1 cellular context compared by ENCODE assay signal in the genomic region with DNA sequence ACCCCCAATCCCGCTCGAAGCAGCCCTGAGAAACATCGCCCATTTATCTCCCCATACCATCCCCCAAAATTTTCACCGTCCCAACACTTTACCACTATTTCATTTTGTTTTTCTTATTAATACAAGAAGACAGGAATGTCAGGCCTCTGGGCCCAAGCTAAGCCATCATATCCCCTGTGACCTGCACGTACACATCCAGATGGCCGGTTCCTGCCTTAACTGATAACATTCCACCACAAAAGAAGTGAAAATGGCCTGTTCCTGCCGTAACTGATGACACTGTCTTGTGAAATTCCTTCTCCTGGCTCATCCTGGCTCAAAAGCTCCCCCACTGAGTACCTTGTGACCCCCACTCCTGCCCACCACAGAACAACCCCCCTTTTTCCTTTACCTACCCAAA.
A peak's percentile ranks its signal among the peaks of the same experiment; 100 is the strongest.
TF ChIP-seq lines count a peak whose summit lies in the region.
"Not testable (repeated sequence)": the region's sequence is repeated elsewhere in the genome, so short reads cannot be mapped to it uniquely, and the experiment has no call there.

No MANE protein-coding gene starts in this region.

TF ChIP-seq in K562, 482 proteins besides CTCF, POLR2A, EP300 and RAD21 (continued from another document):
- TF ChIP-seq ZNF212 (CRISPR knock-in tag; IDR thresholded peaks at IDR 0.05) (peak; percentile 58; the same call in 1 of the 2 replicates), CBFA2T3 (IDR thresholded peaks at IDR 0.05) (peak; percentile 43; the same call in 1 of the 2 replicates), ARID1B (IDR thresholded peaks at IDR 0.05) (peak; percentile 55), TEAD4 (IDR thresholded peaks at IDR 0.05; ENCODE audit: low read length) (peak; percentile 32; the same call in 1 of the 2 replicates), CTBP1 (IDR thresholded peaks at IDR 0.05; ENCODE audit: borderline replicate concordance) (peak; percentile 15; the same call in 1 of the 2 replicates), ZNF79 (CRISPR knock-in tag; IDR thresholded peaks at IDR 0.05; ENCODE audit: low read depth) (0 out of 2 replicates have a peak, but pooled peaks have one; percentile 26)
- TF ChIP-seq TEAD4 (CRISPR knock-in tag; IDR thresholded peaks at IDR 0.05; ENCODE audit: borderline replicate concordance): not testable (repeated sequence)
- TF ChIP-seq, protein P1, sequence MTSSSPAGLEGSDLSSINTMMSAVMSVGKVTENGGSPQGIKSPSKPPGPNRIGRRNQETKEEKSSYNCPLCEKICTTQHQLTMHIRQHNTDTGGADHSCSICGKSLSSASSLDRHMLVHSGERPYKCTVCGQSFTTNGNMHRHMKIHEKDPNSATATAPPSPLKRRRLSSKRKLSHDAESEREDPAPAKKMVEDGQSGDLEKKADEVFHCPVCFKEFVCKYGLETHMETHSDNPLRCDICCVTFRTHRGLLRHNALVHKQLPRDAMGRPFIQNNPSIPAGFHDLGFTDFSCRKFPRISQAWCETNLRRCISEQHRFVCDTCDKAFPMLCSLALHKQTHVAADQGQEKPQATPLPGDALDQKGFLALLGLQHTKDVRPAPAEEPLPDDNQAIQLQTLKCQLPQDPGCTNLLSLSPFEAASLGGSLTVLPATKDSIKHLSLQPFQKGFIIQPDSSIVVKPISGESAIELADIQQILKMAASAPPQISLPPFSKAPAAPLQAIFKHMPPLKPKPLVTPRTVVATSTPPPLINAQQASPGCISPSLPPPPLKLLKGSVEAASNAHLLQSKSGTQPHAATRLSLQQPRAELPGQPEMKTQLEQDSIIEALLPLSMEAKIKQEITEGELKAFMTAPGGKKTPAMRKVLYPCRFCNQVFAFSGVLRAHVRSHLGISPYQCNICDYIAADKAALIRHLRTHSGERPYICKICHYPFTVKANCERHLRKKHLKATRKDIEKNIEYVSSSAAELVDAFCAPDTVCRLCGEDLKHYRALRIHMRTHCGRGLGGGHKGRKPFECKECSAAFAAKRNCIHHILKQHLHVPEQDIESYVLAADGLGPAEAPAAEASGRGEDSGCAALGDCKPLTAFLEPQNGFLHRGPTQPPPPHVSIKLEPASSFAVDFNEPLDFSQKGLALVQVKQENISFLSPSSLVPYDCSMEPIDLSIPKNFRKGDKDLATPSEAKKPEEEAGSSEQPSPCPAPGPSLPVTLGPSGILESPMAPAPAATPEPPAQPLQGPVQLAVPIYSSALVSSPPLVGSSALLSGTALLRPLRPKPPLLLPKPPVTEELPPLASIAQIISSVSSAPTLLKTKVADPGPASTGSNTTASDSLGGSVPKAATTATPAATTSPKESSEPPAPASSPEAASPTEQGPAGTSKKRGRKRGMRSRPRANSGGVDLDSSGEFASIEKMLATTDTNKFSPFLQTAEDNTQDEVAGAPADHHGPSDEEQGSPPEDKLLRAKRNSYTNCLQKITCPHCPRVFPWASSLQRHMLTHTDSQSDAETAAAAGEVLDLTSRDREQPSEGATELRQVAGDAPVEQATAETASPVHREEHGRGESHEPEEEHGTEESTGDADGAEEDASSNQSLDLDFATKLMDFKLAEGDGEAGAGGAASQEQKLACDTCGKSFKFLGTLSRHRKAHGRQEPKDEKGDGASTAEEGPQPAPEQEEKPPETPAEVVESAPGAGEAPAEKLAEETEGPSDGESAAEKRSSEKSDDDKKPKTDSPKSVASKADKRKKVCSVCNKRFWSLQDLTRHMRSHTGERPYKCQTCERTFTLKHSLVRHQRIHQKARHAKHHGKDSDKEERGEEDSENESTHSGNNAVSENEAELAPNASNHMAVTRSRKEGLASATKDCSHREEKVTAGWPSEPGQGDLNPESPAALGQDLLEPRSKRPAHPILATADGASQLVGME (CRISPR knock-in tag; IDR thresholded peaks at IDR 0.05): peak; percentile 59; the same call in 1 of the 2 replicates
